8 cellular contexts compared by ENCODE assay signal in genomic region chr22:50243704-50244419, GRCh38. TPM values are rescaled to one million over a fixed set of nuclear protein-coding genes. Genes with fewer than 3 reads are reported as not detected.
A peak's percentile ranks its signal among the peaks of the same experiment; 100 is the strongest.
DNase-seq lines count a peak whose midpoint lies in the region; ATAC-seq, FAIRE-seq and TF ChIP-seq lines count a peak whose summit lies in the region.

No MANE protein-coding gene starts in this region.

- no peak for DNase-seq in GM12878 (ENCODE audit: low read depth, low spot score)
- DNase-seq in lung (ENCODE audit: low spot score) = no peak
- no peak for DNase-seq in aorta
- no peak for DNase-seq in NCI-H2081 treated with DMSO at 0.1 percent for 48 hours (lab: John Stamatoyannopoulos, UW)
- no peak for DNase-seq in NCI-H2196 treated with DMSO at 0.1 percent for 48 hours (lab: John Stamatoyannopoulos, UW; ENCODE audit: unreplicated experiment)
- no peak for DNase-seq in ACHN

- no peaks in the 10 kb centered on the region for H3K9me3 ChIP-seq in BLaER1 treated with 17β-estradiol and CSF1 and Interleukin-3, amounts not matched to agents 10 nM and 100 nM (replicated peaks in 1 of 11)
- H3K9me3 ChIP-seq in GM12878 (replicated peaks; ENCODE audit: control insufficient read depth, insufficient read depth, low read length) (no peaks in the 10 kb centered on the region), lung (ENCODE audit: control insufficient read depth in 2 of 2, insufficient read depth in 1 of 2, low read length in 1 of 2) (no peaks in the 10 kb centered on the region), aorta (ENCODE audit: control insufficient read depth, low read length) (no peaks in the 10 kb centered on the region)

- RAD21 ChIA-PET in GM12878 (lab: Charles Lee; ENCODE audit: unreplicated experiment) = interaction anchor here (1.1 to 1.7 kb wide), 4 partner anchors 98 to 377 kb away, joined by 3 to 4 read pairs (median 3); partner anchors contain the start of gene SCO2

- H3K36me3 ChIP-seq in BLaER1 treated with 17β-estradiol and CSF1 and Interleukin-3, amounts not matched to agents 10 nM and 100 nM = peaks cover 20 to 53% (median 43%) of the 10 kb centered on the region in 11 experiments
- H3K36me3 ChIP-seq in GM12878 (ENCODE audit: control insufficient read depth in 2 of 2, insufficient read depth in 2 of 2, low read length in 1 of 2) (peaks cover 9 to 20% of the 10 kb centered on the region in 2 experiments; a peak in 3 of 4 replicates), lung (ENCODE audit: control insufficient read depth in 2 of 2, insufficient read depth in 2 of 2, low read length in 2 of 2) (peaks cover under 1 to 23% of the 10 kb centered on the region in 2 donors), aorta (ENCODE audit: control insufficient read depth in 1 of 2, insufficient read depth in 2 of 2, low read length in 1 of 2) (peaks cover 0 to 4% of the 10 kb centered on the region in 2 donors)

- CTCF ChIA-PET in GM12878 (lab: Yijun Ruan, JAX) = interaction anchor here (0.6 to 3.1 kb wide), 7 partner anchors 28 to 377 kb away, joined by 3 to 19 read pairs (median 4); no protein-coding TSS in a partner anchor

- H3K27me3 ChIP-seq in BLaER1 treated with 17β-estradiol and CSF1 and Interleukin-3, amounts not matched to agents 10 nM and 100 nM = no peaks in the 10 kb centered on the region
- no peaks in the 10 kb centered on the region for H3K27me3 ChIP-seq in GM12878 (replicated peaks in 1 of 2; ENCODE audit: control insufficient read depth in 2 of 2, insufficient read depth in 2 of 2, low read length in 1 of 2)
- H3K27me3 ChIP-seq in lung (ENCODE audit: control insufficient read depth, insufficient read depth) = no peaks in the 10 kb centered on the region
- no peaks in the 10 kb centered on the region for H3K27me3 ChIP-seq in aorta (ENCODE audit: control insufficient read depth in 1 of 2, insufficient read depth in 2 of 2, low read length in 1 of 2)

- TF ChIP-seq CTCF in GM12878 (IDR thresholded peaks at IDR 0.05 in 2 of 3, conservative IDR thresholded peaks at IDR 0.05 in 1 of 3; ENCODE audit: control insufficient read depth in 2 of 3, extremely low read depth in 1 of 3, insufficient read depth in 1 of 3, low read depth in 3 of 3, low read length in 3 of 3) = no peak
- no peak for TF ChIP-seq CTCF in lung (IDR thresholded peaks at IDR 0.05; ENCODE audit: control extremely low read depth, extremely low read depth)

- TF ChIP-seq RAD21 in GM12878 (IDR thresholded peaks at IDR 0.05; ENCODE audit: insufficient read depth, low read depth, low read length) = no peak

- BruUV-seq in GM12878 (replicated peaks; lab: Mats Ljungman, UMichigan) = no TSS peak

- in situ Hi-C loops in GM12878 (cut with MboI) (no loop called here), ACHN (cut with HindIII; ENCODE audit: low pct_ligation_motif_present, low pct_unique_long_range_greater_than_20kb, low sequenced_read_pairs) (no loop called here)

- peaks cover 55% of the 10 kb centered on the region for H3K79me2 ChIP-seq in GM12878 (ENCODE audit: control insufficient read depth, insufficient read depth, low read length)

- peak overlapping the region; percentile 79 to 95 (median 90) for H3K4me3 ChIP-seq in BLaER1 treated with 17β-estradiol and CSF1 and Interleukin-3, amounts not matched to agents 10 nM and 100 nM
- peak overlapping the region; percentile 83 for H3K4me3 ChIP-seq in GM12878
- peak overlapping the region; percentile 71 for H3K4me3 ChIP-seq in lung
- peak overlapping the region; percentile 48 to 77 for H3K4me3 ChIP-seq in aorta (ENCODE audit: low read length in 2 of 2)

- peak overlapping the region; percentile 83 to 95 (median 89) for H3K9ac ChIP-seq in BLaER1 treated with 17β-estradiol and CSF1 and Interleukin-3, amounts not matched to agents 10 nM and 100 nM
- H3K9ac ChIP-seq in GM12878 (ENCODE audit: control insufficient read depth, insufficient read depth, low read length) = peak overlapping the region; percentile 90

- FAIRE-seq in GM12878 (lab: Jason Lieb, UNC) = no peak

- intact Hi-C loops in GM12878 (cut with micrococcal nuclease; ENCODE audit: unreplicated experiment) = loop anchor here (5.0 to 10.0 kb wide), 2 partner anchors 231 to 378 kb away; partner anchors contain the start of gene SBF1
- intact Hi-C loops in aorta (cut with DNase I) = loop anchor here (5.0 to 10.0 kb wide), 2 partner anchors 52 to 261 kb away; partner anchors contain the start of genes LMF2 (in 1 of the 2) and NCAPH2 (in 1 of the 2)

- peak overlapping the region; percentile 90 for H2AFZ ChIP-seq in GM12878 (ENCODE audit: control insufficient read depth, low read depth, low read length)

- peak overlapping the region; percentile 59 to 95 (median 82); a peak in 21 of 22 replicates for H3K27ac ChIP-seq in BLaER1 treated with 17β-estradiol and CSF1 and Interleukin-3, amounts not matched to agents 10 nM and 100 nM
- H3K27ac ChIP-seq in GM12878 (ENCODE audit: control insufficient read depth, insufficient read depth) = peak overlapping the region; percentile 71
- peak overlapping the region; percentile 82 to 93 for H3K27ac ChIP-seq in lung (ENCODE audit: low read depth in 1 of 2, low read length in 1 of 2)
- H3K27ac ChIP-seq in aorta (ENCODE audit: low read depth in 1 of 2, low read length in 2 of 2) = peak overlapping the region in 1 of 2 donors; percentile 29

- peaks cover 19 to 90% (median 80%) of the 10 kb centered on the region in 11 experiments; a peak in 20 of 22 replicates for H4K20me1 ChIP-seq in BLaER1 treated with 17β-estradiol and CSF1 and Interleukin-3, amounts not matched to agents 10 nM and 100 nM
- H4K20me1 ChIP-seq in GM12878 (ENCODE audit: control insufficient read depth, insufficient read depth) = no peaks in the 10 kb centered on the region; the same call in none of the 2 replicates

- H3K4me2 ChIP-seq in BLaER1 treated with 17β-estradiol and CSF1 and Interleukin-3, amounts not matched to agents 10 nM and 100 nM = peak overlapping the region; percentile 91 to 100 (median 97)
- peak overlapping the region; percentile 98 for H3K4me2 ChIP-seq in GM12878 (ENCODE audit: control insufficient read depth, insufficient read depth)

- H3K4me1 ChIP-seq in BLaER1 treated with 17β-estradiol and CSF1 and Interleukin-3, amounts not matched to agents 10 nM and 100 nM = peaks cover 56 to 81% (median 73%) of the 10 kb centered on the region in 10 experiments
- H3K4me1 ChIP-seq in GM12878 (ENCODE audit: control insufficient read depth, insufficient read depth, low read length) (peaks cover 16% of the 10 kb centered on the region), lung (ENCODE audit: control insufficient read depth in 2 of 2, insufficient read depth in 2 of 2, low read length in 2 of 2) (peaks cover 5 to 12% of the 10 kb centered on the region in 2 donors), aorta (ENCODE audit: control insufficient read depth in 1 of 2, insufficient read depth in 2 of 2, low read length in 2 of 2) (no peaks in the 10 kb centered on the region)

- POLR2A ChIA-PET in GM12878 (lab: Charles Lee) = interaction anchor here (0.8 to 1.4 kb wide), 5 partner anchors 7 to 318 kb away, joined by 3 to 4 read pairs (median 3); partner anchors contain the start of gene HDAC10

- no peak for TF ChIP-seq EP300 in GM12878 (IDR thresholded peaks at IDR 0.05; ENCODE audit: borderline replicate concordance in 1 of 2, control insufficient read depth in 1 of 2, low read depth in 2 of 2, low read length in 2 of 2)

- no peak for TF ChIP-seq POLR2A in GM12878 (IDR thresholded peaks at IDR 0.05; ENCODE audit: low read depth, low read length)

- ATAC-seq in HG03108 (IDR thresholded peaks at IDR 0.05; ENCODE audit: unreplicated experiment) = peak; percentile 3
- ATAC-seq in GM12878 = no peak
- no peak for ATAC-seq in lung (ENCODE audit: insufficient read depth, low FRiP score)
- no peak for ATAC-seq in aorta (ENCODE audit: low FRiP score)

- WGBS in GM12878 (ENCODE audit: insufficient coverage, insufficient replicate concordance, low lambda C conversion rate, missing lambda C conversion rate) = 1% methylated on average over 27 of the region's 27 CpGs
- 11 to 22% methylated on average over 27 of the region's 27 CpGs for WGBS in lung, 2 donors
- WGBS in aorta, 2 donors = 23 to 25% methylated on average over 27 of the region's 27 CpGs

- SMC1A ChIA-PET in GM12878 (lab: Charles Lee; ENCODE audit: uncharacterized antibody, unreplicated experiment) = interaction anchor here (1.0 to 2.9 kb wide), 4 partner anchors 28 to 254 kb away, joined by 3 to 11 read pairs (median 6); no protein-coding TSS in a partner anchor

RNA-seq across cellular contexts. Expression of gene TUBGCP6, which starts 1.0 kb away (rescaled TPM):
- total RNA-seq in GM12878 (2013; cell fraction: nucleolus; rRNA removed) = 117 and 138 TPM in 2 replicates
- total RNA-seq in GM12878 (2014; rRNA removed) = 29.8 and 31.1 TPM in 2 replicates
- total RNA-seq in GM12878 (2014; rRNA removed; fragmentation: Illumina TruSeq; extraction: Trizol) = 9.7 and 10.4 TPM in 2 replicates
- total RNA-seq in GM12878 (2021) = 33.3 and 41.4 TPM in 2 replicates
- 14.9 TPM for polyA plus RNA-seq in GM12878 (2011; ENCODE audit: low read depth)
- 7.7 and 16.1 TPM in 2 replicates for polyA plus RNA-seq in GM12878 (2011; rRNA removed)
- polyA plus RNA-seq in GM12878 (2011; cell fraction: cytosol; rRNA removed) = 16.2 and 26.4 TPM in 2 replicates
- 370 and 394 TPM in 2 replicates for polyA plus RNA-seq in GM12878 (2011; cell fraction: nucleus; rRNA removed)
- polyA plus RNA-seq in GM12878 (2012) = 31.4 and 32.3 TPM in 2 replicates
- 5.7 and 9.6 TPM in 2 replicates for polyA plus RNA-seq in GM12878 (2014; fragmentation: Illumina TruSeq; extraction: Trizol)
- polyA plus RNA-seq in GM12878 (2014; fragmentation: Nextera tagmentation; extraction: Ambion mirVana) = 1 to 10 TPM in 1 of 2 experiments, under 1 TPM in 1; 0.74 to 2.0 TPM
- polyA plus RNA-seq in GM12878 (2014; rRNA removed) = 35.5 and 42.2 TPM in 2 replicates
- 10 to 100 TPM; 22.8 to 23.0 TPM for polyA plus RNA-seq in GM12878 (2016; fragmentation: Nextera tagmentation; extraction: Ambion mirVana)
- 13.4 and 15.0 TPM in 2 replicates for polyA minus RNA-seq in GM12878 (2011; rRNA and poly(A)+ RNA removed)
- 10.2 and 10.4 TPM in 2 replicates for polyA minus RNA-seq in GM12878 (2011; cell fraction: cytosol; rRNA and poly(A)+ RNA removed)
- polyA minus RNA-seq in GM12878 (2011; cell fraction: nucleus; rRNA and poly(A)+ RNA removed) = 32.4 and 44.1 TPM in 2 replicates
- 10 to 100 TPM; 51.7 to 57.8 TPM for total RNA-seq in lung
- 10 to 100 TPM; 26.5 to 41.1 TPM for polyA plus RNA-seq in lung
- total RNA-seq in aorta = 10 to 100 TPM; 29.0 to 49.5 TPM
- 100 to 1,000 TPM in 1 of 2 donors, 1 to 10 TPM in 1; 7.0 to 134 TPM for polyA plus RNA-seq in aorta

RNA-seq across cellular contexts. Expression of gene HDAC10, which starts 7.2 kb away (rescaled TPM):
- total RNA-seq in GM12878 (2013; cell fraction: nucleolus; rRNA removed) = 111 and 138 TPM in 2 replicates
- total RNA-seq in GM12878 (2014; rRNA removed) (13.8 and 20.5 TPM in 2 replicates), GM12878 (2014; rRNA removed; fragmentation: Illumina TruSeq; extraction: Trizol) (3.9 and 5.1 TPM in 2 replicates), GM12878 (2021) (42.4 and 48.6 TPM in 2 replicates), lung (10 to 100 TPM; 34.2 to 53.7 TPM), aorta (10 to 100 TPM; 19.8 to 47.8 TPM)
- polyA plus RNA-seq in GM12878 (2011; ENCODE audit: low read depth) = 19.5 TPM
- polyA plus RNA-seq in GM12878 (2011; rRNA removed) (4.4 and 7.9 TPM in 2 replicates), GM12878 (2014; fragmentation: Illumina TruSeq; extraction: Trizol) (1.2 and 4.3 TPM in 2 replicates), GM12878 (2014; fragmentation: Nextera tagmentation; extraction: Ambion mirVana) (under 1 TPM; 0.26 to 0.51 TPM), GM12878 (2014; rRNA removed) (42.3 and 51.7 TPM in 2 replicates), GM12878 (2016; fragmentation: Nextera tagmentation; extraction: Ambion mirVana) (1 to 10 TPM; 4.5 to 5.0 TPM), lung (10 to 100 TPM; 32.2 to 38.3 TPM), aorta (10 to 100 TPM in 1 of 2 donors, 1 to 10 TPM in 1; 5.5 to 57.3 TPM)
- polyA plus RNA-seq in GM12878 (2011; cell fraction: cytosol; rRNA removed) = 6.1 and 11.1 TPM in 2 replicates
- 298 and 323 TPM in 2 replicates for polyA plus RNA-seq in GM12878 (2011; cell fraction: nucleus; rRNA removed)
- 62.3 and 69.8 TPM in 2 replicates for polyA plus RNA-seq in GM12878 (2012)
- 9.3 and 15.4 TPM in 2 replicates for polyA minus RNA-seq in GM12878 (2011; rRNA and poly(A)+ RNA removed)
- polyA minus RNA-seq in GM12878 (2011; cell fraction: cytosol; rRNA and poly(A)+ RNA removed) = 11.4 and 11.5 TPM in 2 replicates
- polyA minus RNA-seq in GM12878 (2011; cell fraction: nucleus; rRNA and poly(A)+ RNA removed) = 51.5 and 73.5 TPM in 2 replicates

RNA-seq across cellular contexts. Expression of gene MAPK12, which starts 17.6 kb away (rescaled TPM):
- total RNA-seq in GM12878 (2013; cell fraction: nucleolus; rRNA removed) = 54.9 and 65.7 TPM in 2 replicates
- total RNA-seq in GM12878 (2014; rRNA removed) (22.8 and 23.0 TPM in 2 replicates), GM12878 (2014; rRNA removed; fragmentation: Illumina TruSeq; extraction: Trizol) (14.5 and 16.5 TPM in 2 replicates), GM12878 (2021) (34.0 and 38.9 TPM in 2 replicates), lung (10 to 100 TPM; 10.4 to 11.5 TPM), aorta (10 to 100 TPM in 1 of 2 donors, 1 to 10 TPM in 1; 9.2 to 22.9 TPM)
- polyA plus RNA-seq in GM12878 (2011; ENCODE audit: low read depth) = 6.8 TPM
- polyA plus RNA-seq in GM12878 (2011; rRNA removed) (7.5 and 16.1 TPM in 2 replicates), GM12878 (2014; fragmentation: Illumina TruSeq; extraction: Trizol) (3.6 and 16.1 TPM in 2 replicates), GM12878 (2014; fragmentation: Nextera tagmentation; extraction: Ambion mirVana) (1 to 10 TPM; 1.1 to 3.8 TPM), GM12878 (2014; rRNA removed) (32.0 and 33.2 TPM in 2 replicates), GM12878 (2016; fragmentation: Nextera tagmentation; extraction: Ambion mirVana) (10 to 100 TPM in 1 of 2 experiments, 1 to 10 TPM in 1; 9.5 to 17.1 TPM), lung (10 to 100 TPM; 12.2 to 13.1 TPM), aorta (10 to 100 TPM in 1 of 2 donors, 1 to 10 TPM in 1; 1.6 to 19.0 TPM)
- polyA plus RNA-seq in GM12878 (2011; cell fraction: cytosol; rRNA removed) = 22.6 and 27.5 TPM in 2 replicates
- polyA plus RNA-seq in GM12878 (2011; cell fraction: nucleus; rRNA removed) = 130 and 145 TPM in 2 replicates
- polyA plus RNA-seq in GM12878 (2012) = 15.0 and 21.3 TPM in 2 replicates
- 12.6 and 18.3 TPM in 2 replicates for polyA minus RNA-seq in GM12878 (2011; rRNA and poly(A)+ RNA removed)
- polyA minus RNA-seq in GM12878 (2011; cell fraction: cytosol; rRNA and poly(A)+ RNA removed) = 7.8 and 10.4 TPM in 2 replicates
- polyA minus RNA-seq in GM12878 (2011; cell fraction: nucleus; rRNA and poly(A)+ RNA removed) = 25.1 and 35.3 TPM in 2 replicates

RNA-seq across cellular contexts. Expression of gene MAPK11, which starts 26.3 kb away (rescaled TPM):
- 5.1 and 5.8 TPM in 2 replicates for total RNA-seq in GM12878 (2013; cell fraction: nucleolus; rRNA removed)
- total RNA-seq in GM12878 (2014; rRNA removed) (9.4 and 10.0 TPM in 2 replicates), GM12878 (2014; rRNA removed; fragmentation: Illumina TruSeq; extraction: Trizol) (3.8 and 4.0 TPM in 2 replicates), GM12878 (2021) (10.8 and 12.8 TPM in 2 replicates), lung (10 to 100 TPM in 1 of 2 donors, 1 to 10 TPM in 1; 8.3 to 15.3 TPM), aorta (10 to 100 TPM; 10.7 to 23.2 TPM)
- polyA plus RNA-seq in GM12878 (2011; ENCODE audit: low read depth) = 2.6 TPM
- polyA plus RNA-seq in GM12878 (2011; rRNA removed) (2.5 and 6.2 TPM in 2 replicates), GM12878 (2014; fragmentation: Illumina TruSeq; extraction: Trizol) (1.4 and 3.7 TPM in 2 replicates), GM12878 (2014; fragmentation: Nextera tagmentation; extraction: Ambion mirVana) (under 1 TPM; 0.05 to 0.16 TPM), GM12878 (2014; rRNA removed) (11.6 and 14.0 TPM in 2 replicates), GM12878 (2016; fragmentation: Nextera tagmentation; extraction: Ambion mirVana) (under 1 TPM; 0.44 to 0.58 TPM), lung (10 to 100 TPM in 1 of 2 donors, 1 to 10 TPM in 1; 9.9 to 13.9 TPM), aorta (10 to 100 TPM in 1 of 2 donors, under 1 TPM in 1; 0.13 to 14.9 TPM)
- polyA plus RNA-seq in GM12878 (2011; cell fraction: cytosol; rRNA removed) = 5.7 and 9.1 TPM in 2 replicates
- 33.9 and 40.9 TPM in 2 replicates for polyA plus RNA-seq in GM12878 (2011; cell fraction: nucleus; rRNA removed)
- 6.6 and 7.4 TPM in 2 replicates for polyA plus RNA-seq in GM12878 (2012)
- 3.4 and 6.0 TPM in 2 replicates for polyA minus RNA-seq in GM12878 (2011; rRNA and poly(A)+ RNA removed)
- 2.1 and 3.0 TPM in 2 replicates for polyA minus RNA-seq in GM12878 (2011; cell fraction: cytosol; rRNA and poly(A)+ RNA removed)
- polyA minus RNA-seq in GM12878 (2011; cell fraction: nucleus; rRNA and poly(A)+ RNA removed) = 2.9 and 3.2 TPM in 2 replicates

RNA-seq across cellular contexts. Expression of gene SELENOO, which starts 43.1 kb away (rescaled TPM):
- 8.6 and 12.9 TPM in 2 replicates for total RNA-seq in GM12878 (2013; cell fraction: nucleolus; rRNA removed)
- total RNA-seq in GM12878 (2014; rRNA removed) = 19.8 and 23.3 TPM in 2 replicates
- 4.1 and 4.3 TPM in 2 replicates for total RNA-seq in GM12878 (2014; rRNA removed; fragmentation: Illumina TruSeq; extraction: Trizol)
- total RNA-seq in GM12878 (2021) = 18.1 and 21.7 TPM in 2 replicates
- 4.5 TPM for polyA plus RNA-seq in GM12878 (2011; ENCODE audit: low read depth)
- 3.2 and 7.6 TPM in 2 replicates for polyA plus RNA-seq in GM12878 (2011; rRNA removed)
- 13.6 and 22.1 TPM in 2 replicates for polyA plus RNA-seq in GM12878 (2011; cell fraction: cytosol; rRNA removed)
- polyA plus RNA-seq in GM12878 (2011; cell fraction: nucleus; rRNA removed) = 54.5 and 73.7 TPM in 2 replicates
- polyA plus RNA-seq in GM12878 (2012) = 15.2 and 16.0 TPM in 2 replicates
- 0.16 and 2.4 TPM in 2 replicates for polyA plus RNA-seq in GM12878 (2014; fragmentation: Illumina TruSeq; extraction: Trizol)
- polyA plus RNA-seq in GM12878 (2014; fragmentation: Nextera tagmentation; extraction: Ambion mirVana) = 1 to 10 TPM in 1 of 2 experiments, under 1 TPM in 1; 0.42 to 1.4 TPM
- 20.3 and 28.2 TPM in 2 replicates for polyA plus RNA-seq in GM12878 (2014; rRNA removed)
- polyA plus RNA-seq in GM12878 (2016; fragmentation: Nextera tagmentation; extraction: Ambion mirVana) = 1 to 10 TPM; 2.1 to 2.3 TPM
- polyA minus RNA-seq in GM12878 (2011; rRNA and poly(A)+ RNA removed) = 5.2 and 11.2 TPM in 2 replicates
- polyA minus RNA-seq in GM12878 (2011; cell fraction: cytosol; rRNA and poly(A)+ RNA removed) = 3.5 and 3.7 TPM in 2 replicates
- polyA minus RNA-seq in GM12878 (2011; cell fraction: nucleus; rRNA and poly(A)+ RNA removed) = 5.3 and 7.7 TPM in 2 replicates
- 10 to 100 TPM; 15.6 to 30.3 TPM for total RNA-seq in lung
- polyA plus RNA-seq in lung = 10 to 100 TPM; 21.3 to 26.9 TPM
- total RNA-seq in aorta = 10 to 100 TPM; 14.2 to 21.6 TPM
- polyA plus RNA-seq in aorta = 100 to 1,000 TPM in 1 of 2 donors, 10 to 100 TPM in 1; 11.6 to 105 TPM
